Comparison of ENCODE assay signal across 8 cellular contexts in the genomic region with DNA sequence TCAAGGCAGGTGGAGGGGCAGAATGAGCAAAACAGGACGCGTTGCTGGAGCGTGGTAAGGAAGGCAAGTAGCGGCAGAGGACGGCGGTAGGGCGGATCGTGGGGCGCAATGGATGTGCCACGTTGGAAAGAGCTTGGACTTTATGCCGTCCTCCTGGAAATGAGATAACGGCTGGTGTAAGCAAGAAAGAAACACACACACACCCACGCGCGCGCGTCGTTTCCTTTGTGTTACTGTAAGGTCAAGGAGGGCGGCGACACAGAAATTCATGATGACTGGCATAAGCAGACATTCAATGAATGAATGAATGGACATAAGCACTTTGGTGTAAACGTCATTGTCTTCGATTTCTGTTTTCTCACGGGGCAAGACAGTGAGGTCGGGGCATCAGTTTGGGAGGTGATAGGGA. TPM values are rescaled to one million over a fixed set of nuclear protein-coding genes. Genes with fewer than 3 reads are reported as not detected.
DNase-seq lines count a peak whose midpoint lies in the region; TF ChIP-seq lines count a peak whose summit lies in the region.

No MANE protein-coding gene starts in this region.

- no peak for TF ChIP-seq POLR2A in thyroid gland (IDR thresholded peaks at IDR 0.05)

- peaks cover 10% of the 10 kb centered on the region for H3K79me2 ChIP-seq in neural progenitor cell (ENCODE audit: low read depth)

- peaks cover 12% of the 10 kb centered on the region for H3K4me1 Mint-ChIP-seq in neural progenitor cell

- H3K4me1 ChIP-seq in neural progenitor cell, result peaks cover 11% of the 10 kb centered on the region
- H3K4me1 ChIP-seq in thyroid gland, result peaks cover 0 to 6% of the 10 kb centered on the region in 2 donors

- 8 to 10% methylated on average over 24 of the region's 24 CpGs for WGBS in thyroid gland, 2 donors

- H3K36me3 ChIP-seq in neural progenitor cell (no peaks in the 10 kb centered on the region), thyroid gland (no peaks in the 10 kb centered on the region)

- peak overlapping the region; percentile 88 for H3K4me3 Mint-ChIP-seq in neural progenitor cell

- H2AFZ ChIP-seq in neural progenitor cell (replicated peaks), result peak overlapping the region; percentile 84

- no peak overlapping the region for H3K9ac ChIP-seq in neural progenitor cell

- H3K36me3 Mint-ChIP-seq in neural progenitor cell, result peaks cover 2% of the 10 kb centered on the region

- H3K27me3 ChIP-seq in neural progenitor cell (peaks cover 30% of the 10 kb centered on the region), thyroid gland (no peaks in the 10 kb centered on the region)

- H3K27ac Mint-ChIP-seq in neural progenitor cell, result no peak overlapping the region

- intact Hi-C loops in thyroid gland (cut with DNase I), result no loop called here

- peaks cover 12% of the 10 kb centered on the region for H3K27me3 Mint-ChIP-seq in neural progenitor cell (ENCODE audit: insufficient read depth, low read depth)

- H3K9me3 Mint-ChIP-seq in neural progenitor cell, result no peaks in the 10 kb centered on the region

- H3F3A ChIP-seq in neural progenitor cell (ENCODE audit: low read depth), result no peaks in the 10 kb centered on the region

- H3K9me3 ChIP-seq in neural progenitor cell (ENCODE audit: low read depth) (no peaks in the 10 kb centered on the region), thyroid gland (no peaks in the 10 kb centered on the region)

- H3K4me3 ChIP-seq in fibroblast of mammary gland (ENCODE audit: control insufficient read depth, low read depth, low read length) (peak overlapping the region; percentile 73), neural progenitor cell (peak overlapping the region; percentile 87), thyroid gland (replicated peaks in 1 of 3) (peak overlapping the region; percentile 32 to 91 (median 63))

- H4K20me1 ChIP-seq in neural progenitor cell (ENCODE audit: low read depth), result no peaks in the 10 kb centered on the region

- DNase-seq in DMS53 treated with DMSO at 0.1 percent for 48 hours (lab: John Stamatoyannopoulos, UW; ENCODE audit: unreplicated experiment) (peak; percentile 8), LHCN-M2 (ENCODE audit: low read depth) (peak; percentile 26), activated T-cell treated with anti-CD3 and anti-CD28 coated beads for 1 hour (ENCODE audit: low read depth) (peak; percentile 19), fibroblast of mammary gland (ENCODE audit: low read depth) (peak; percentile 33), neural progenitor cell (ENCODE audit: low spot score) (peak; percentile 24), thyroid gland (peak; percentile 34 to 44), GDM1 (lab: John Stamatoyannopoulos, UW) (no peak), cortex of kidney (lab: John Stamatoyannopoulos, UW) (no peak)

- H3K27ac ChIP-seq in neural progenitor cell (no peak overlapping the region), thyroid gland (no peak overlapping the region)

- peak overlapping the region; percentile 88 for H3K4me2 ChIP-seq in neural progenitor cell

- TF ChIP-seq CTCF in fibroblast of mammary gland (conservative IDR thresholded peaks at IDR 0.05; ENCODE audit: control insufficient read depth, insufficient read depth, low read depth, low read length) (no peak), neural progenitor cell (IDR thresholded peaks at IDR 0.05) (no peak), thyroid gland (IDR thresholded peaks at IDR 0.05) (no peak)

RNA-seq across cellular contexts. Expression of a gene that starts 0.7 kb away (rescaled TPM):
- total RNA-seq in LHCN-M2 (2014; rRNA removed), result 7.4 and 8.0 TPM in 2 replicates
- polyA plus RNA-seq in LHCN-M2 (2012), result 3.1 TPM
- 7.2 and 10.2 TPM in 2 replicates for total RNA-seq in neural progenitor cell (ENCODE audit: low replicate concordance)
- 10 to 100 TPM in 2 of 4 donors, 1 to 10 TPM in 2; 7.8 to 13.7 (median 10.2) TPM for total RNA-seq in thyroid gland

RNA-seq across cellular contexts. Expression of a gene that starts 38.4 kb away (rescaled TPM):
- total RNA-seq in LHCN-M2 (2014; rRNA removed) (15.9 and 16.0 TPM in 2 replicates), neural progenitor cell (ENCODE audit: low replicate concordance) (12.4 and 15.3 TPM in 2 replicates), thyroid gland (10 to 100 TPM; 10.1 to 28.2 (median 19.2) TPM)
- polyA plus RNA-seq in LHCN-M2 (2012), result 17.5 TPM

Comparison
In these comparisons a context has a peak if more than half of its experiments do, and no peak if none do; other contexts are left out.
1. DNase-seq: peak in DMS53 treated with DMSO at 0.1 percent for 48 hours (single experiment), LHCN-M2 (single experiment), activated T-cell treated with anti-CD3 and anti-CD28 coated beads for 1 hour (single experiment), fibroblast of mammary gland (single experiment), neural progenitor cell (single experiment) and thyroid gland (2 of 2); none in GDM1 (single experiment) and cortex of kidney (single experiment).
2. Peak in every context shown above with its lines, with median percentiles within 50 percentile points of each other: H3K4me3 ChIP-seq.